In genomic region chr19:8368136-8368535, GRCh38 we compare ENCODE assay signal across 20 cellular contexts. TPM values are rescaled to one million over a fixed set of nuclear protein-coding genes. Genes with fewer than 3 reads are reported as not detected.
DNase-seq lines count a peak whose midpoint lies in the region; ATAC-seq, FAIRE-seq and TF ChIP-seq lines count a peak whose summit lies in the region.
"Had no signal": no experiment of that assay in that cellular context is flagged by ENCODE, and none has a peak within 500 bp of the region (broad histone marks: within the 10 kb centered on the region; RNA-seq: fewer than 3 reads in every experiment).

No MANE protein-coding gene starts in this region.

- POLR2A ChIA-PET in A549 (lab: Yijun Ruan, JAX): interaction anchor here (0.6 to 0.7 kb wide), 2 partner anchors 22 to 1752 kb away, joined by 5 read pairs; partner anchors contain the start of gene RAB11B
- POLR2A ChIA-PET in PC-9 (lab: Charles Lee; ENCODE audit: unreplicated experiment): no interaction called here

- CTCF ChIA-PET in A549 (lab: Yijun Ruan, JAX): interaction anchor here (0.6 to 2.4 kb wide), 4 partner anchors 14 to 32 kb away, joined by 3 to 17 read pairs (median 3); no protein-coding TSS in a partner anchor
- CTCF ChIA-PET in PC-9 (lab: Charles Lee): no interaction called here
- CTCF ChIA-PET in activated naive CD4-positive, alpha-beta T cell treated with anti-CD3 and anti-CD28 coated beads for 36 hours (lab: Charles Lee): interaction anchor here (1.1 to 3.6 kb wide), 2 partner anchors 14 to 26 kb away, joined by 4 to 18 read pairs; no protein-coding TSS in a partner anchor

- H3K27ac Mint-ChIP-seq in chondrocyte (ENCODE audit: unreplicated experiment) (peak overlapping the region; percentile 97), osteocyte (ENCODE audit: unreplicated experiment) (peak overlapping the region; percentile 85)
- no peak overlapping the region for H3K27ac Mint-ChIP-seq in activated naive CD4-positive, alpha-beta T cell treated with anti-CD3 and anti-CD28 coated beads for 36 hours
- H3K27ac Mint-ChIP-seq: activated CD4-positive, alpha-beta T cell treated with anti-CD3 and anti-CD28 coated beads, Interleukin-2, amount 10 ng/mL, durations not matched to agents 7 days and 5 days had no signal

- TF ChIP-seq CTCF in A549 (IDR thresholded peaks at IDR 0.05) (no peak), PC-9 (conservative IDR thresholded peaks at IDR 0.05) (no peak), chondrocyte (IDR thresholded peaks at IDR 0.05) (no peak), osteocyte (IDR thresholded peaks at IDR 0.05) (no peak)

- peaks cover 58% of the 10 kb centered on the region for H3K4me1 Mint-ChIP-seq in chondrocyte (ENCODE audit: low read depth)
- peaks cover 34% of the 10 kb centered on the region for H3K4me1 Mint-ChIP-seq in osteocyte (ENCODE audit: unreplicated experiment)
- H3K4me1 Mint-ChIP-seq in activated T-cell treated with anti-CD3 and anti-CD28 coated beads, Interleukin-2, amount 50 U/mL, for 4 hours (ENCODE audit: low read depth): peaks cover 10% of the 10 kb centered on the region
- H3K4me1 Mint-ChIP-seq in activated naive CD4-positive, alpha-beta T cell treated with anti-CD3 and anti-CD28 coated beads for 36 hours (ENCODE audit: low read depth): peaks cover 10% of the 10 kb centered on the region

- peaks cover 20% of the 10 kb centered on the region; the same call in 1 of the 2 replicates for H3F3A ChIP-seq in PC-9 (ENCODE audit: insufficient read depth, low read depth)

- H3K4me3 Mint-ChIP-seq in chondrocyte (ENCODE audit: unreplicated experiment): peak overlapping the region; percentile 92
- no peak overlapping the region for H3K4me3 Mint-ChIP-seq in osteocyte (ENCODE audit: unreplicated experiment)
- H3K4me3 Mint-ChIP-seq in activated T-cell treated with anti-CD3 and anti-CD28 coated beads, Interleukin-2, amount 50 U/mL, for 4 hours: no peak overlapping the region
- H3K4me3 Mint-ChIP-seq in activated naive CD4-positive, alpha-beta T cell treated with anti-CD3 and anti-CD28 coated beads for 36 hours: no peak overlapping the region
- H3K4me3 Mint-ChIP-seq: activated CD4-positive, alpha-beta T cell treated with anti-CD3 and anti-CD28 coated beads, Interleukin-2, amount 10 ng/mL, durations not matched to agents 7 days and 5 days had no signal

- no peak for TF ChIP-seq POLR2A in A549 (IDR thresholded peaks at IDR 0.05; ENCODE audit: low read length)

- intact Hi-C loops in PC-9 (cut with micrococcal nuclease; ENCODE audit: unreplicated experiment): loop anchor here (10.0 kb wide), 1 partner anchor 87 kb away; no protein-coding TSS in a partner anchor
- intact Hi-C loops in activated naive CD4-positive, alpha-beta T cell treated with anti-CD3 and anti-CD28 coated beads for 36 hours (cut with micrococcal nuclease): no loop called here

- H3K36me3 ChIP-seq in PC-9 (ENCODE audit: low read depth): no peaks in the 10 kb centered on the region
- H3K36me3 ChIP-seq: cardiac muscle cell, neutrophil, upper lobe of right lung had no signal

- ATAC-seq in A549 (no peak), HG03520 (IDR thresholded peaks at IDR 0.05; ENCODE audit: unreplicated experiment) (no peak), HG02588 (IDR thresholded peaks at IDR 0.05; ENCODE audit: unreplicated experiment) (no peak)
- ATAC-seq in activated T-cell treated with anti-CD3 and anti-CD28 coated beads, Interleukin-2, amount 50 U/mL, for 4 hours: no peak

- H3K36me3 Mint-ChIP-seq in chondrocyte (ENCODE audit: low read depth): peaks cover 9% of the 10 kb centered on the region
- peaks cover 4% of the 10 kb centered on the region for H3K36me3 Mint-ChIP-seq in osteocyte (ENCODE audit: unreplicated experiment)
- no peaks in the 10 kb centered on the region for H3K36me3 Mint-ChIP-seq in activated T-cell treated with anti-CD3 and anti-CD28 coated beads, Interleukin-2, amount 50 U/mL, for 4 hours (ENCODE audit: insufficient read depth)
- no peaks in the 10 kb centered on the region for H3K36me3 Mint-ChIP-seq in activated naive CD4-positive, alpha-beta T cell treated with anti-CD3 and anti-CD28 coated beads for 36 hours (ENCODE audit: low read depth)

- no peak for FAIRE-seq in A549 (lab: Jason Lieb, UNC)
- FAIRE-seq: GM12891, HTR-8/SVneo had no signal

- H3K27me3 ChIP-seq in PC-9 (ENCODE audit: insufficient read depth, low read depth): no peaks in the 10 kb centered on the region
- H3K27me3 ChIP-seq: cardiac muscle cell, upper lobe of right lung had no signal

- H3K9me3 Mint-ChIP-seq in chondrocyte (ENCODE audit: low read depth) (no peaks in the 10 kb centered on the region), osteocyte (ENCODE audit: unreplicated experiment) (no peaks in the 10 kb centered on the region)
- H3K9me3 Mint-ChIP-seq in activated T-cell treated with anti-CD3 and anti-CD28 coated beads, Interleukin-2, amount 50 U/mL, for 4 hours: no peaks in the 10 kb centered on the region
- no peaks in the 10 kb centered on the region for H3K9me3 Mint-ChIP-seq in activated naive CD4-positive, alpha-beta T cell treated with anti-CD3 and anti-CD28 coated beads for 36 hours
- H3K9me3 Mint-ChIP-seq: activated CD4-positive, alpha-beta T cell treated with anti-CD3 and anti-CD28 coated beads, Interleukin-2, amount 10 ng/mL, durations not matched to agents 7 days and 5 days had no signal

- H3K4me1 ChIP-seq in A549: peaks cover 37% of the 10 kb centered on the region
- peaks cover 27% of the 10 kb centered on the region for H3K4me1 ChIP-seq in PC-9 (replicated peaks; ENCODE audit: insufficient read depth)

- no peaks in the 10 kb centered on the region for H3K79me2 ChIP-seq in PC-9 (ENCODE audit: low read depth)

- no peak for DNase-seq in A549 (ENCODE audit: low read depth in 1 of 2, low spot score in 1 of 2)
- no peak for DNase-seq in PC-9
- DNase-seq in chondrocyte (ENCODE audit: low spot score): no peak
- no peak for DNase-seq in osteocyte (ENCODE audit: extremely low spot score, unreplicated experiment)
- DNase-seq in activated T-cell treated with anti-CD3 and anti-CD28 coated beads, Interleukin-2, amount 50 U/mL, for 4 hours: no peak
- DNase-seq in activated naive CD4-positive, alpha-beta T cell treated with anti-CD3 and anti-CD28 coated beads for 36 hours: no peak
- DNase-seq: activated CD4-positive, alpha-beta T cell treated with anti-CD3 and anti-CD28 coated beads, Interleukin-2, amount 10 ng/mL, durations not matched to agents 7 days and 5 days; Calu3; Karpas-422; left ventricle myocardium superior; NCI-H1694 treated with DMSO at 0.1 percent for 48 hours; NCI-H2171 treated with DMSO at 0.1 percent for 48 hours; NCI-H526 treated with DMSO at 0.1 percent for 48 hours; upper lobe of right lung had no signal

- no peak for TF ChIP-seq EP300 in A549 (IDR thresholded peaks at IDR 0.05)

- H3K27me3 Mint-ChIP-seq in chondrocyte (ENCODE audit: low read depth) (no peaks in the 10 kb centered on the region), osteocyte (ENCODE audit: unreplicated experiment) (no peaks in the 10 kb centered on the region)
- H3K27me3 Mint-ChIP-seq in activated T-cell treated with anti-CD3 and anti-CD28 coated beads, Interleukin-2, amount 50 U/mL, for 4 hours (ENCODE audit: low read depth): peaks cover 45% of the 10 kb centered on the region
- peaks cover 36% of the 10 kb centered on the region for H3K27me3 Mint-ChIP-seq in activated naive CD4-positive, alpha-beta T cell treated with anti-CD3 and anti-CD28 coated beads for 36 hours (ENCODE audit: low read depth)

- no peaks in the 10 kb centered on the region for H3K9me2 ChIP-seq in PC-9 (ENCODE audit: insufficient read depth)

- H3K4me3 ChIP-seq in A549 (no peak overlapping the region), PC-9 (no peak overlapping the region)
- H3K4me3 ChIP-seq: cardiac muscle cell, upper lobe of right lung had no signal

- peak overlapping the region; percentile 51 to 79; a peak in 4 of 6 replicates for H3K27ac ChIP-seq in A549
- H3K27ac ChIP-seq in PC-9: no peak overlapping the region
- H3K27ac ChIP-seq: cardiac muscle cell, neutrophil had no signal

- H4K20me1 ChIP-seq in PC-9 (ENCODE audit: insufficient read depth): no peaks in the 10 kb centered on the region

- no peak for TF ChIP-seq RAD21 in A549 (conservative IDR thresholded peaks at IDR 0.05 in 1 of 2, IDR thresholded peaks at IDR 0.05 in 1 of 2)

- H3K9me3 ChIP-seq in A549 (no peaks in the 10 kb centered on the region), PC-9 (ENCODE audit: insufficient read depth, low read depth) (no peaks in the 10 kb centered on the region)
- H3K9me3 ChIP-seq: neutrophil, upper lobe of right lung had no signal

- H3K4me2 ChIP-seq in A549 (peak overlapping the region; percentile 85), PC-9 (peak overlapping the region; percentile 67; the same call in 1 of the 2 replicates)

- no TSS peak for BruUV-seq in PC-9 (replicated peaks; lab: Mats Ljungman, UMichigan)

- WGBS in A549 (ENCODE audit: missing lambda C conversion rate): 95% methylated on average over 8 of the region's 8 CpGs

- H2AFZ ChIP-seq in PC-9: no peak overlapping the region

RNA-seq across cellular contexts. Expression of gene ANGPTL4, which starts 4.2 kb away (rescaled TPM):
- polyA plus RNA-seq in A549 (2011; rRNA removed): 30.8 and 32.6 TPM in 2 replicates
- 48.7 and 67.4 TPM in 2 replicates for polyA plus RNA-seq in A549 (2012; cell fraction: cytosol; rRNA removed)
- polyA plus RNA-seq in A549 (2012; cell fraction: nucleus; rRNA removed): 203 and 238 TPM in 2 replicates
- polyA plus RNA-seq in A549 (2017; fragmentation: RNase III; extraction: RNeasy Plus Mini Kit Qiagen cat#74134 plus additional on column Dnase treatment): 12.3 to 18.1 TPM (median 15.1 TPM) in 3 replicates
- polyA minus RNA-seq in A549 (2011; rRNA and poly(A)+ RNA removed): 15.6 and 19.4 TPM in 2 replicates
- 0.30 TPM in 1 of 2 replicates, not detected in the other for total RNA-seq in PC-9 (2021)
- 56.4 to 143 TPM (median 127 TPM) in 3 replicates for total RNA-seq in chondrocyte
- total RNA-seq in osteocyte: 6.5 and 8.6 TPM in 2 replicates
- total RNA-seq in activated T-cell treated with anti-CD3 and anti-CD28 coated beads, Interleukin-2, amount 50 U/mL, for 4 hours: under 1 TPM in 1 of 3 donors, not detected in 2; 0.24 TPM
- not detected for total RNA-seq in activated naive CD4-positive, alpha-beta T cell treated with anti-CD3 and anti-CD28 coated beads for 36 hours
- total RNA-seq: activated CD4-positive, alpha-beta T cell treated with anti-CD3 and anti-CD28 coated beads, Interleukin-2, amount 10 ng/mL, durations not matched to agents 7 days and 5 days had no signal

RNA-seq across cellular contexts. Expression of gene RAB11B, which starts 22.0 kb away (rescaled TPM):
- polyA plus RNA-seq in A549 (2011; rRNA removed) (22.3 and 25.1 TPM in 2 replicates), A549 (2017; fragmentation: RNase III; extraction: RNeasy Plus Mini Kit Qiagen cat#74134 plus additional on column Dnase treatment) (86.7 to 95.7 TPM (median 93.7 TPM) in 3 replicates)
- polyA plus RNA-seq in A549 (2012; cell fraction: cytosol; rRNA removed): 122 and 146 TPM in 2 replicates
- polyA plus RNA-seq in A549 (2012; cell fraction: nucleus; rRNA removed): 143 and 192 TPM in 2 replicates
- 15.8 and 24.0 TPM in 2 replicates for polyA minus RNA-seq in A549 (2011; rRNA and poly(A)+ RNA removed)
- total RNA-seq in PC-9 (2021) (119 and 126 TPM in 2 replicates), chondrocyte (96.4 to 106 TPM (median 104 TPM) in 3 replicates), osteocyte (126 and 130 TPM in 2 replicates)
- 10 to 100 TPM; 69.5 to 73.9 (median 71.4) TPM for total RNA-seq in activated T-cell treated with anti-CD3 and anti-CD28 coated beads, Interleukin-2, amount 50 U/mL, for 4 hours
- total RNA-seq in activated naive CD4-positive, alpha-beta T cell treated with anti-CD3 and anti-CD28 coated beads for 36 hours: 10 to 100 TPM; 61.9 to 69.6 TPM

RNA-seq across cellular contexts. Expression of gene KANK3, which starts 25.1 kb away (rescaled TPM):
- polyA plus RNA-seq in A549 (2011; rRNA removed): 1.0 and 1.2 TPM in 2 replicates
- 2.1 and 2.8 TPM in 2 replicates for polyA plus RNA-seq in A549 (2012; cell fraction: cytosol; rRNA removed)
- 4.1 and 5.7 TPM in 2 replicates for polyA plus RNA-seq in A549 (2012; cell fraction: nucleus; rRNA removed)
- polyA plus RNA-seq in A549 (2017; fragmentation: RNase III; extraction: RNeasy Plus Mini Kit Qiagen cat#74134 plus additional on column Dnase treatment): 1.5 to 1.6 TPM (median 1.5 TPM) in 3 replicates
- 1.2 and 1.5 TPM in 2 replicates for polyA minus RNA-seq in A549 (2011; rRNA and poly(A)+ RNA removed)
- 0.37 and 1.6 TPM in 2 replicates for total RNA-seq in PC-9 (2021)
- 0.56 to 1.2 TPM (median 1.2 TPM) in 3 replicates for total RNA-seq in chondrocyte
- 0.30 TPM in 1 of 2 replicates, not detected in the other for total RNA-seq in osteocyte
- total RNA-seq in activated T-cell treated with anti-CD3 and anti-CD28 coated beads, Interleukin-2, amount 50 U/mL, for 4 hours: under 1 TPM in 2 of 3 donors, not detected in 1; 0.41 to 0.43 TPM
- under 1 TPM; 0.17 to 0.36 TPM for total RNA-seq in activated naive CD4-positive, alpha-beta T cell treated with anti-CD3 and anti-CD28 coated beads for 36 hours
- total RNA-seq: Calu3 had no signal

RNA-seq across cellular contexts. Expression of gene MARCHF2, which starts 45.0 kb away (rescaled TPM):
- polyA plus RNA-seq in A549 (2011; rRNA removed) (12.4 and 12.8 TPM in 2 replicates), A549 (2017; fragmentation: RNase III; extraction: RNeasy Plus Mini Kit Qiagen cat#74134 plus additional on column Dnase treatment) (13.1 to 15.3 TPM (median 13.2 TPM) in 3 replicates)
- 20.7 and 33.3 TPM in 2 replicates for polyA plus RNA-seq in A549 (2012; cell fraction: cytosol; rRNA removed)
- polyA plus RNA-seq in A549 (2012; cell fraction: nucleus; rRNA removed): 33.1 and 33.6 TPM in 2 replicates
- polyA minus RNA-seq in A549 (2011; rRNA and poly(A)+ RNA removed): 16.7 and 27.6 TPM in 2 replicates
- total RNA-seq in PC-9 (2021) (16.6 and 25.2 TPM in 2 replicates), chondrocyte (35.0 to 42.5 TPM (median 37.5 TPM) in 3 replicates), osteocyte (45.0 and 50.6 TPM in 2 replicates)
- 1 to 10 TPM; 6.4 to 9.5 (median 6.7) TPM for total RNA-seq in activated T-cell treated with anti-CD3 and anti-CD28 coated beads, Interleukin-2, amount 50 U/mL, for 4 hours
- total RNA-seq in activated naive CD4-positive, alpha-beta T cell treated with anti-CD3 and anti-CD28 coated beads for 36 hours: 10 to 100 TPM in 1 of 2 experiments, 1 to 10 TPM in 1; 9.2 to 10.3 TPM

RNA-seq across cellular contexts. Expression of gene RPS28, which starts 46.8 kb away (rescaled TPM):
- polyA plus RNA-seq in A549 (2011; rRNA removed) (374 and 406 TPM in 2 replicates), A549 (2017; fragmentation: RNase III; extraction: RNeasy Plus Mini Kit Qiagen cat#74134 plus additional on column Dnase treatment) (399 to 449 TPM (median 404 TPM) in 3 replicates)
- polyA plus RNA-seq in A549 (2012; cell fraction: cytosol; rRNA removed): 710 and 713 TPM in 2 replicates
- 369 and 438 TPM in 2 replicates for polyA plus RNA-seq in A549 (2012; cell fraction: nucleus; rRNA removed)
- polyA minus RNA-seq in A549 (2011; rRNA and poly(A)+ RNA removed): 95.9 and 197 TPM in 2 replicates
- total RNA-seq in PC-9 (2021) (1,283 and 1,512 TPM in 2 replicates), chondrocyte (1,057 to 1,248 TPM (median 1,100 TPM) in 3 replicates), osteocyte (1,524 and 1,597 TPM in 2 replicates)
- 1,000 to 10,000 TPM; 2,484 to 2,756 (median 2,693) TPM for total RNA-seq in activated T-cell treated with anti-CD3 and anti-CD28 coated beads, Interleukin-2, amount 50 U/mL, for 4 hours
- total RNA-seq in activated naive CD4-positive, alpha-beta T cell treated with anti-CD3 and anti-CD28 coated beads for 36 hours: 1,000 to 10,000 TPM; 2,814 to 3,007 TPM
